ENCODE assay signal across 18 cellular contexts in the genomic region with DNA sequence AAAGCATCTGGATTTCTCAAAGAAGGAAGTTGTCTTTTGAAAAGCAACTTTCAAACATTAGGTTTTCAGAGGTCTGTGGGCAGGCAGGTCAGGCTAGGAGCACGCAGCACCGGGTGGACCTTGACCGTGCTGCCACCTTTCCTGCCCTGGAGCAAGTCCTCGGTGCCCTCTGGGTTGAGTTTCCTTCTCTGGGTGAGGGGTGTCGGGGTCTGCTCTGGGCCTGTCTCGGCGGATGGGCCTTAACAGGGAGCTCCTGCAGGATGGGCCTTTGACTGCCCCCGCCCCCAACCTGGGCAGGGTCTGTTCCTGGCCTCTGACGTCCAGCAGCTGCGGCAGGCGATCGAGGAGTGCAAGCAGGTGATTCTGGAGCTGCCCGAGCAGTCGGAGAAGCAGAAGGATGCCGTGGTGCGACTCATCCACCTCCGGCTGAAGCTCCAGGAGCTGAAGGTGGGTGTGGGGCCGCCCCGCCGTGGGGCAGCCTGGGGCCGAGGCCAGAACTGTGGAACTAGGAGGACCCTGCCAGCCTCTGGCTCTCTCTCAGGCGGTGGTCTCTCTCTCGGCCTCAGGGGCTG. TPM values are rescaled to one million over a fixed set of nuclear protein-coding genes. Genes with fewer than 3 reads are reported as not detected.
DNase-seq lines count a peak whose midpoint lies in the region; ATAC-seq and TF ChIP-seq lines count a peak whose summit lies in the region.
"Had no signal": no experiment of that assay in that cellular context is flagged by ENCODE, and none has a peak within 500 bp of the region (broad histone marks: within the 10 kb centered on the region; RNA-seq: fewer than 3 reads in every experiment).

No MANE protein-coding gene starts in this region.

- H3K27me3 ChIP-seq in right cardiac atrium (ENCODE audit: control insufficient read depth, insufficient read depth): no peaks in the 10 kb centered on the region
- no peaks in the 10 kb centered on the region for H3K27me3 ChIP-seq in mucosa of rectum (ENCODE audit: control insufficient read depth in 2 of 2, insufficient read depth in 2 of 2, low read length in 2 of 2)
- H3K27me3 ChIP-seq in upper lobe of right lung: no peaks in the 10 kb centered on the region
- H3K27me3 ChIP-seq: dorsolateral prefrontal cortex, transverse colon had no signal

- no peak overlapping the region for H3K9ac ChIP-seq in mucosa of rectum (ENCODE audit: low read depth in 1 of 2, low read length in 2 of 2)

- H3K36me3 ChIP-seq in mucosa of rectum (ENCODE audit: control insufficient read depth in 2 of 2, insufficient read depth in 2 of 2, low read length in 2 of 2): peaks cover 4 to 29% of the 10 kb centered on the region in 2 donors
- peaks cover 31% of the 10 kb centered on the region for H3K36me3 ChIP-seq in upper lobe of right lung

- H3K4me3 ChIP-seq in right cardiac atrium (ENCODE audit: low read length) (no peak overlapping the region), mucosa of rectum (ENCODE audit: low read length in 2 of 2) (no peak overlapping the region), upper lobe of right lung (peak overlapping the region; percentile 21)

- H3K36me3 Mint-ChIP-seq in T-helper 17 cell (ENCODE audit: low read depth): peaks cover 5% of the 10 kb centered on the region

- ATAC-seq in Right ventricle myocardium superior (ENCODE audit: poor library complexity) (peak; percentile 35), right cardiac atrium (no peak), T-helper 17 cell (no peak), upper lobe of right lung (no peak), GM19455 (IDR thresholded peaks at IDR 0.05; ENCODE audit: unreplicated experiment) (no peak)

- WGBS in right cardiac atrium: 91% methylated on average over 23 of the region's 23 CpGs

- no peak overlapping the region for H3K27ac ChIP-seq in right cardiac atrium (ENCODE audit: low read length)
- peak overlapping the region; percentile 6 to 43 for H3K27ac ChIP-seq in mucosa of rectum (ENCODE audit: low read depth in 2 of 2, low read length in 2 of 2)
- H3K27ac ChIP-seq in upper lobe of right lung: peak overlapping the region; percentile 55
- H3K27ac ChIP-seq: WERI-Rb-1 had no signal

- H3K4me1 ChIP-seq in right cardiac atrium (ENCODE audit: control insufficient read depth, insufficient read depth, low read length): no peaks in the 10 kb centered on the region
- H3K4me1 ChIP-seq in mucosa of rectum (ENCODE audit: control insufficient read depth in 2 of 2, insufficient read depth in 2 of 2, low read length in 2 of 2): peaks cover 0 to 11% of the 10 kb centered on the region in 2 donors
- no peaks in the 10 kb centered on the region for H3K4me1 ChIP-seq in upper lobe of right lung

- H3K9me3 ChIP-seq in right cardiac atrium (ENCODE audit: control insufficient read depth, low read length) (no peaks in the 10 kb centered on the region), T-helper 17 cell (ENCODE audit: control insufficient read depth, low read length, poor library complexity, severe bottlenecking) (no peaks in the 10 kb centered on the region), mucosa of rectum (ENCODE audit: control insufficient read depth in 2 of 2, low read length in 2 of 2) (no peaks in the 10 kb centered on the region), upper lobe of right lung (no peaks in the 10 kb centered on the region)
- H3K9me3 ChIP-seq: transverse colon had no signal

- intact Hi-C loops in Right ventricle myocardium superior (cut with DNase I): no loop called here
- intact Hi-C loops in right cardiac atrium (cut with DNase I): no loop called here
- intact Hi-C loops in upper lobe of right lung (cut with DNase I): no loop called here

- no peak overlapping the region for H3K4me3 Mint-ChIP-seq in T-helper 17 cell

- peak; percentile 30 for DNase-seq in Right ventricle myocardium superior
- DNase-seq in right cardiac atrium: no peak
- DNase-seq in T-helper 17 cell: no peak
- peak; percentile 60 for DNase-seq in upper lobe of right lung
- no peak for DNase-seq in HuH-7 (ENCODE audit: low spot score)
- no peak for DNase-seq in NK-92 (lab: John Stamatoyannopoulos, UW; ENCODE audit: unreplicated experiment)
- DNase-seq: activated naive CD4-positive, alpha-beta T cell treated with anti-CD3 and anti-CD28 coated beads, Interleukin-2, amount 50 U/mL, for 16 hours; central memory CD4-positive, alpha-beta T cell; kidney; NCI-H1048; NCI-H187; NCI-H524 treated with DMSO at 0.1 percent for 48 hours; T-helper 9 cell; transverse colon had no signal

- no peak for TF ChIP-seq CTCF in upper lobe of right lung (IDR thresholded peaks at IDR 0.05)

- peaks cover 7% of the 10 kb centered on the region for H3K4me1 Mint-ChIP-seq in T-helper 17 cell

- H3K27me3 Mint-ChIP-seq in T-helper 17 cell: no peaks in the 10 kb centered on the region

- H3K27ac Mint-ChIP-seq in T-helper 17 cell: peak overlapping the region; percentile 21

RNA-seq across cellular contexts. Expression of a gene that starts 8.7 kb away (rescaled TPM):
- total RNA-seq in Right ventricle myocardium superior (46.7 TPM), right cardiac atrium (10 to 100 TPM; 41.4 to 60.0 (median 47.4) TPM), T-helper 17 cell (10 to 100 TPM; 32.5 to 38.3 TPM), upper lobe of right lung (70.0 TPM)
- polyA plus RNA-seq in right cardiac atrium: 65.4 TPM

RNA-seq across cellular contexts. Expression of a gene that starts 34.2 kb away (rescaled TPM):
- total RNA-seq in Right ventricle myocardium superior: 1.8 TPM
- 1 to 10 TPM; 1.1 to 6.6 (median 1.9) TPM for total RNA-seq in right cardiac atrium
- 2.1 TPM for polyA plus RNA-seq in right cardiac atrium
- under 1 TPM; 0.52 to 0.96 TPM for total RNA-seq in T-helper 17 cell
- 1.5 TPM for total RNA-seq in upper lobe of right lung

RNA-seq across cellular contexts. Expression of a gene that starts 38.6 kb away (rescaled TPM):
- total RNA-seq in Right ventricle myocardium superior: 1.1 TPM
- 1 to 10 TPM; 1.3 to 2.6 (median 1.7) TPM for total RNA-seq in right cardiac atrium
- 1.5 TPM for polyA plus RNA-seq in right cardiac atrium
- 10 to 100 TPM; 10.1 to 13.8 TPM for total RNA-seq in T-helper 17 cell
- total RNA-seq in upper lobe of right lung: 3.6 TPM

Comparison
In these comparisons a context has a peak if more than half of its experiments do, and no peak if none do; other contexts are left out.
1. DNase-seq: peak in Right ventricle myocardium superior (single experiment) and upper lobe of right lung (single experiment); none in right cardiac atrium (0 of 3), T-helper 17 cell (0 of 3), HuH-7 (single experiment) and NK-92 (single experiment).